ENCODE assay signal across 1 cellular context in the genomic region with DNA sequence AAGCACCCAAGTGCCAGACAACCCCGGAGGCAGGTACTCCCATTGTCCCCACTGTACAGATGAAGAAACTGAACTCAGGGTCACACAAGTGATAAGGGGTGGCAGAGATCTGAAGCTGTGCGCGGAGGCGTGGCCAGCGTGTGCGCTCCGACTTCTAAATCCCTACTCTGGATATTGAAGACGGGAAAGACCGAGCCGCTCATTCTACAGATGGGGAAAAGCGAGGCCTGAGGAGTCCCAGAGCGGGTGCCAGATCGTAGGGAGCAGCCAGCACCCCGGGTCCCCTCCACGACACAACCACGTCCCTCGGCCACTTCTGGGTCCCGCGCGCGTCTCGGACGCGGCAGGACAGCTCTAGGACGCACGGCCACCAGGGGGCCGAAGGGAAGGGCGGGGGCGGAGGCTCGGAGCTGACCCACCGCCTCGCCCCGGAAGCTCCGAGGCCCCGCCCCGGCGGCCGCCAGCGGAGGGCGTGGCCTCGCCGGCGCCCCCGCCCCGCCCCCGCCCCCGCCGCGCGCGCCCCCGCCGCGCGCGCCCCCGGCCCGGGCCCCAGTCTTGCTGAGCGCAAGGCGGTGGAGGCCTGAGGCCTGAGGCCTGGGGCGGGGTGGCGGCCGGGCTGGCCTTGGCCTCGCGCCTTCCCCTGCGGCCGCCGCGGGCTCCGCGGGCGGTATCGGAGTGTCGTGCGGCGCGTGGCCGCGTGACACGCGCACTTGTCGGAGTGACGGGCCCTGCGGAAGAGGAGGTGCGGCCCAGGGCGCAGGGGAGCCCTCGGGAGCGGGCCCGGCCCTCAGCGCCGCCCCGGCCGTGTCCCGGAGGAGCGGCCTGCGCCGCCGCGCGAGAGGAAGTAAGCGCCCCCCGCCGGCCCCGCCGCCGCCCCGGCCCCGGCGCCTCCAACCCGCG.
TF ChIP-seq lines count a peak whose summit lies in the region.

A gene with protein sequence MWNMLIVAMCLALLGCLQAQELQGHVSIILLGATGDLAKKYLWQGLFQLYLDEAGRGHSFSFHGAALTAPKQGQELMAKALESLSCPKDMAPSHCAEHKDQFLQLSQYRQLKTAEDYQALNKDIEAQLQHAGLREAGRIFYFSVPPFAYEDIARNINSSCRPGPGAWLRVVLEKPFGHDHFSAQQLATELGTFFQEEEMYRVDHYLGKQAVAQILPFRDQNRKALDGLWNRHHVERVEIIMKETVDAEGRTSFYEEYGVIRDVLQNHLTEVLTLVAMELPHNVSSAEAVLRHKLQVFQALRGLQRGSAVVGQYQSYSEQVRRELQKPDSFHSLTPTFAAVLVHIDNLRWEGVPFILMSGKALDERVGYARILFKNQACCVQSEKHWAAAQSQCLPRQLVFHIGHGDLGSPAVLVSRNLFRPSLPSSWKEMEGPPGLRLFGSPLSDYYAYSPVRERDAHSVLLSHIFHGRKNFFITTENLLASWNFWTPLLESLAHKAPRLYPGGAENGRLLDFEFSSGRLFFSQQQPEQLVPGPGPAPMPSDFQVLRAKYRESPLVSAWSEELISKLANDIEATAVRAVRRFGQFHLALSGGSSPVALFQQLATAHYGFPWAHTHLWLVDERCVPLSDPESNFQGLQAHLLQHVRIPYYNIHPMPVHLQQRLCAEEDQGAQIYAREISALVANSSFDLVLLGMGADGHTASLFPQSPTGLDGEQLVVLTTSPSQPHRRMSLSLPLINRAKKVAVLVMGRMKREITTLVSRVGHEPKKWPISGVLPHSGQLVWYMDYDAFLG (plus strand): TSS at position 552 of the 900 bp plus-strand sequence. CDS start 10,161 bp downstream, outside the sequence.

TF ChIP-seq in GM12878, 131 proteins besides CTCF, POLR2A, EP300 and RAD21 (continued from another document and continues in another):
- TF ChIP-seq, protein P1, sequence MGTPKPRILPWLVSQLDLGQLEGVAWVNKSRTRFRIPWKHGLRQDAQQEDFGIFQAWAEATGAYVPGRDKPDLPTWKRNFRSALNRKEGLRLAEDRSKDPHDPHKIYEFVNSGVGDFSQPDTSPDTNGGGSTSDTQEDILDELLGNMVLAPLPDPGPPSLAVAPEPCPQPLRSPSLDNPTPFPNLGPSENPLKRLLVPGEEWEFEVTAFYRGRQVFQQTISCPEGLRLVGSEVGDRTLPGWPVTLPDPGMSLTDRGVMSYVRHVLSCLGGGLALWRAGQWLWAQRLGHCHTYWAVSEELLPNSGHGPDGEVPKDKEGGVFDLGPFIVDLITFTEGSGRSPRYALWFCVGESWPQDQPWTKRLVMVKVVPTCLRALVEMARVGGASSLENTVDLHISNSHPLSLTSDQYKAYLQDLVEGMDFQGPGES (IDR thresholded peaks at IDR 0.05) = no peak
- TF ChIP-seq RAD51 (IDR thresholded peaks at IDR 0.05) (no peak), SRF (IDR thresholded peaks at IDR 0.05; ENCODE audit: low read depth in 2 of 2, low read length in 2 of 2) (no peak), CBX3 (IDR thresholded peaks at IDR 0.05; ENCODE audit: borderline replicate concordance, low read depth) (no peak), SREBF2 (IDR thresholded peaks at IDR 0.05; ENCODE audit: low read length) (no peak), HCFC1 (IDR thresholded peaks at IDR 0.05; ENCODE audit: low read length) (no peak), PAX5 (IDR thresholded peaks at IDR 0.05; ENCODE audit: borderline replicate concordance, low read depth, low read length) (no peak; the same call in 1 of the 2 replicates), MTA3 (IDR thresholded peaks at IDR 0.05; ENCODE audit: borderline replicate concordance, low read length) (no peak), MEF2B (IDR thresholded peaks at IDR 0.05; ENCODE audit: partially characterized antibody, poor library complexity, severe bottlenecking) (no peak), ZNF217 (IDR thresholded peaks at IDR 0.05) (peak; percentile 53), NR2C2 (IDR thresholded peaks at IDR 0.05; ENCODE audit: borderline replicate concordance, control insufficient read depth, insufficient read length, low read depth) (no peak), NFXL1 (IDR thresholded peaks at IDR 0.05; ENCODE audit: borderline replicate concordance) (no peak), ZBED1 (IDR thresholded peaks at IDR 0.05; ENCODE audit: borderline replicate concordance) (no peak), TBL1XR1 (IDR thresholded peaks at IDR 0.05; ENCODE audit: low read depth, low read length) (no peak), MTA2 (IDR thresholded peaks at IDR 0.05; ENCODE audit: low read depth) (peak; percentile 58; the same call in 1 of the 2 replicates), MYC (IDR thresholded peaks at IDR 0.05; ENCODE audit: insufficient read depth, insufficient read length, insufficient replicate concordance, low read length, severe bottlenecking) (no peak), SMC3 (IDR thresholded peaks at IDR 0.05; ENCODE audit: borderline replicate concordance, low read length) (peak; percentile 10; the same call in 1 of the 2 replicates), NR2C1 (IDR thresholded peaks at IDR 0.05) (no peak), SUPT20H (IDR thresholded peaks at IDR 0.05; ENCODE audit: borderline replicate concordance, control insufficient read depth, low read depth, low read length) (no peak), SIX5 (IDR thresholded peaks at IDR 0.05; ENCODE audit: low read depth, low read length, severe bottlenecking) (no peak)
- TF ChIP-seq, protein P2, sequence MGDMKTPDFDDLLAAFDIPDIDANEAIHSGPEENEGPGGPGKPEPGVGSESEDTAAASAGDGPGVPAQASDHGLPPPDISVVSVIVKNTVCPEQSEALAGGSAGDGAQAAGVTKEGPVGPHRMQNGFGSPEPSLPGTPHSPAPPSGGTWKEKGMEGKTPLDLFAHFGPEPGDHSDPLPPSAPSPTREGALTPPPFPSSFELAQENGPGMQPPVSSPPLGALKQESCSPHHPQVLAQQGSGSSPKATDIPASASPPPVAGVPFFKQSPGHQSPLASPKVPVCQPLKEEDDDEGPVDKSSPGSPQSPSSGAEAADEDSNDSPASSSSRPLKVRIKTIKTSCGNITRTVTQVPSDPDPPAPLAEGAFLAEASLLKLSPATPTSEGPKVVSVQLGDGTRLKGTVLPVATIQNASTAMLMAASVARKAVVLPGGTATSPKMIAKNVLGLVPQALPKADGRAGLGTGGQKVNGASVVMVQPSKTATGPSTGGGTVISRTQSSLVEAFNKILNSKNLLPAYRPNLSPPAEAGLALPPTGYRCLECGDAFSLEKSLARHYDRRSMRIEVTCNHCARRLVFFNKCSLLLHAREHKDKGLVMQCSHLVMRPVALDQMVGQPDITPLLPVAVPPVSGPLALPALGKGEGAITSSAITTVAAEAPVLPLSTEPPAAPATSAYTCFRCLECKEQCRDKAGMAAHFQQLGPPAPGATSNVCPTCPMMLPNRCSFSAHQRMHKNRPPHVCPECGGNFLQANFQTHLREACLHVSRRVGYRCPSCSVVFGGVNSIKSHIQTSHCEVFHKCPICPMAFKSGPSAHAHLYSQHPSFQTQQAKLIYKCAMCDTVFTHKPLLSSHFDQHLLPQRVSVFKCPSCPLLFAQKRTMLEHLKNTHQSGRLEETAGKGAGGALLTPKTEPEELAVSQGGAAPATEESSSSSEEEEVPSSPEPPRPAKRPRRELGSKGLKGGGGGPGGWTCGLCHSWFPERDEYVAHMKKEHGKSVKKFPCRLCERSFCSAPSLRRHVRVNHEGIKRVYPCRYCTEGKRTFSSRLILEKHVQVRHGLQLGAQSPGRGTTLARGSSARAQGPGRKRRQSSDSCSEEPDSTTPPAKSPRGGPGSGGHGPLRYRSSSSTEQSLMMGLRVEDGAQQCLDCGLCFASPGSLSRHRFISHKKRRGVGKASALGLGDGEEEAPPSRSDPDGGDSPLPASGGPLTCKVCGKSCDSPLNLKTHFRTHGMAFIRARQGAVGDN (IDR thresholded peaks at IDR 0.05) = peak; percentile 94
- TF ChIP-seq, protein P3, sequence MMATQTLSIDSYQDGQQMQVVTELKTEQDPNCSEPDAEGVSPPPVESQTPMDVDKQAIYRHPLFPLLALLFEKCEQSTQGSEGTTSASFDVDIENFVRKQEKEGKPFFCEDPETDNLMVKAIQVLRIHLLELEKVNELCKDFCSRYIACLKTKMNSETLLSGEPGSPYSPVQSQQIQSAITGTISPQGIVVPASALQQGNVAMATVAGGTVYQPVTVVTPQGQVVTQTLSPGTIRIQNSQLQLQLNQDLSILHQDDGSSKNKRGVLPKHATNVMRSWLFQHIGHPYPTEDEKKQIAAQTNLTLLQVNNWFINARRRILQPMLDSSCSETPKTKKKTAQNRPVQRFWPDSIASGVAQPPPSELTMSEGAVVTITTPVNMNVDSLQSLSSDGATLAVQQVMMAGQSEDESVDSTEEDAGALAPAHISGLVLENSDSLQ (IDR thresholded peaks at IDR 0.05) = no peak
- TF ChIP-seq, protein P4, sequence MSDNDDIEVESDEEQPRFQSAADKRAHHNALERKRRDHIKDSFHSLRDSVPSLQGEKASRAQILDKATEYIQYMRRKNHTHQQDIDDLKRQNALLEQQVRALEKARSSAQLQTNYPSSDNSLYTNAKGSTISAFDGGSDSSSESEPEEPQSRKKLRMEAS (IDR thresholded peaks at IDR 0.05; ENCODE audit: low read depth, low read length) = peak; percentile 38; the same call in 1 of the 2 replicates
- TF ChIP-seq, protein P5, sequence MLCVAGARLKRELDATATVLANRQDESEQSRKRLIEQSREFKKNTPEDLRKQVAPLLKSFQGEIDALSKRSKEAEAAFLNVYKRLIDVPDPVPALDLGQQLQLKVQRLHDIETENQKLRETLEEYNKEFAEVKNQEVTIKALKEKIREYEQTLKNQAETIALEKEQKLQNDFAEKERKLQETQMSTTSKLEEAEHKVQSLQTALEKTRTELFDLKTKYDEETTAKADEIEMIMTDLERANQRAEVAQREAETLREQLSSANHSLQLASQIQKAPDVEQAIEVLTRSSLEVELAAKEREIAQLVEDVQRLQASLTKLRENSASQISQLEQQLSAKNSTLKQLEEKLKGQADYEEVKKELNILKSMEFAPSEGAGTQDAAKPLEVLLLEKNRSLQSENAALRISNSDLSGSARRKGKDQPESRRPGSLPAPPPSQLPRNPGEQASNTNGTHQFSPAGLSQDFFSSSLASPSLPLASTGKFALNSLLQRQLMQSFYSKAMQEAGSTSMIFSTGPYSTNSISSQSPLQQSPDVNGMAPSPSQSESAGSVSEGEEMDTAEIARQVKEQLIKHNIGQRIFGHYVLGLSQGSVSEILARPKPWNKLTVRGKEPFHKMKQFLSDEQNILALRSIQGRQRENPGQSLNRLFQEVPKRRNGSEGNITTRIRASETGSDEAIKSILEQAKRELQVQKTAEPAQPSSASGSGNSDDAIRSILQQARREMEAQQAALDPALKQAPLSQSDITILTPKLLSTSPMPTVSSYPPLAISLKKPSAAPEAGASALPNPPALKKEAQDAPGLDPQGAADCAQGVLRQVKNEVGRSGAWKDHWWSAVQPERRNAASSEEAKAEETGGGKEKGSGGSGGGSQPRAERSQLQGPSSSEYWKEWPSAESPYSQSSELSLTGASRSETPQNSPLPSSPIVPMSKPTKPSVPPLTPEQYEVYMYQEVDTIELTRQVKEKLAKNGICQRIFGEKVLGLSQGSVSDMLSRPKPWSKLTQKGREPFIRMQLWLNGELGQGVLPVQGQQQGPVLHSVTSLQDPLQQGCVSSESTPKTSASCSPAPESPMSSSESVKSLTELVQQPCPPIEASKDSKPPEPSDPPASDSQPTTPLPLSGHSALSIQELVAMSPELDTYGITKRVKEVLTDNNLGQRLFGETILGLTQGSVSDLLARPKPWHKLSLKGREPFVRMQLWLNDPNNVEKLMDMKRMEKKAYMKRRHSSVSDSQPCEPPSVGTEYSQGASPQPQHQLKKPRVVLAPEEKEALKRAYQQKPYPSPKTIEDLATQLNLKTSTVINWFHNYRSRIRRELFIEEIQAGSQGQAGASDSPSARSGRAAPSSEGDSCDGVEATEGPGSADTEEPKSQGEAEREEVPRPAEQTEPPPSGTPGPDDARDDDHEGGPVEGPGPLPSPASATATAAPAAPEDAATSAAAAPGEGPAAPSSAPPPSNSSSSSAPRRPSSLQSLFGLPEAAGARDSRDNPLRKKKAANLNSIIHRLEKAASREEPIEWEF (IDR thresholded peaks at IDR 0.05; ENCODE audit: insufficient replicate concordance, low read depth, low read length) = no peak
- TF ChIP-seq, protein P6, sequence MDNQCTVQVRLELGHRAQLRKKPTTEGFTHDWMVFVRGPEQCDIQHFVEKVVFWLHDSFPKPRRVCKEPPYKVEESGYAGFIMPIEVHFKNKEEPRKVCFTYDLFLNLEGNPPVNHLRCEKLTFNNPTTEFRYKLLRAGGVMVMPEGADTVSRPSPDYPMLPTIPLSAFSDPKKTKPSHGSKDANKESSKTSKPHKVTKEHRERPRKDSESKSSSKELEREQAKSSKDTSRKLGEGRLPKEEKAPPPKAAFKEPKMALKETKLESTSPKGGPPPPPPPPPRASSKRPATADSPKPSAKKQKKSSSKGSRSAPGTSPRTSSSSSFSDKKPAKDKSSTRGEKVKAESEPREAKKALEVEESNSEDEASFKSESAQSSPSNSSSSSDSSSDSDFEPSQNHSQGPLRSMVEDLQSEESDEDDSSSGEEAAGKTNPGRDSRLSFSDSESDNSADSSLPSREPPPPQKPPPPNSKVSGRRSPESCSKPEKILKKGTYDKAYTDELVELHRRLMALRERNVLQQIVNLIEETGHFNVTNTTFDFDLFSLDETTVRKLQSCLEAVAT (IDR thresholded peaks at IDR 0.05) = peak; percentile 65; the same call in 1 of the 2 replicates
- TF ChIP-seq, protein P7, sequence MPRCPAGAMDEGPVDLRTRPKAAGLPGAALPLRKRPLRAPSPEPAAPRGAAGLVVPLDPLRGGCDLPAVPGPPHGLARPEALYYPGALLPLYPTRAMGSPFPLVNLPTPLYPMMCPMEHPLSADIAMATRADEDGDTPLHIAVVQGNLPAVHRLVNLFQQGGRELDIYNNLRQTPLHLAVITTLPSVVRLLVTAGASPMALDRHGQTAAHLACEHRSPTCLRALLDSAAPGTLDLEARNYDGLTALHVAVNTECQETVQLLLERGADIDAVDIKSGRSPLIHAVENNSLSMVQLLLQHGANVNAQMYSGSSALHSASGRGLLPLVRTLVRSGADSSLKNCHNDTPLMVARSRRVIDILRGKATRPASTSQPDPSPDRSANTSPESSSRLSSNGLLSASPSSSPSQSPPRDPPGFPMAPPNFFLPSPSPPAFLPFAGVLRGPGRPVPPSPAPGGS (IDR thresholded peaks at IDR 0.05; ENCODE audit: borderline replicate concordance, insufficient read depth, low read depth, low read length, poor library complexity, severe bottlenecking) = no peak
- TF ChIP-seq, protein P8, sequence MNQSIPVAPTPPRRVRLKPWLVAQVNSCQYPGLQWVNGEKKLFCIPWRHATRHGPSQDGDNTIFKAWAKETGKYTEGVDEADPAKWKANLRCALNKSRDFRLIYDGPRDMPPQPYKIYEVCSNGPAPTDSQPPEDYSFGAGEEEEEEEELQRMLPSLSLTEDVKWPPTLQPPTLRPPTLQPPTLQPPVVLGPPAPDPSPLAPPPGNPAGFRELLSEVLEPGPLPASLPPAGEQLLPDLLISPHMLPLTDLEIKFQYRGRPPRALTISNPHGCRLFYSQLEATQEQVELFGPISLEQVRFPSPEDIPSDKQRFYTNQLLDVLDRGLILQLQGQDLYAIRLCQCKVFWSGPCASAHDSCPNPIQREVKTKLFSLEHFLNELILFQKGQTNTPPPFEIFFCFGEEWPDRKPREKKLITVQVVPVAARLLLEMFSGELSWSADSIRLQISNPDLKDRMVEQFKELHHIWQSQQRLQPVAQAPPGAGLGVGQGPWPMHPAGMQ (IDR thresholded peaks at IDR 0.05; ENCODE audit: borderline replicate concordance) = no peak
- TF ChIP-seq, protein P9, sequence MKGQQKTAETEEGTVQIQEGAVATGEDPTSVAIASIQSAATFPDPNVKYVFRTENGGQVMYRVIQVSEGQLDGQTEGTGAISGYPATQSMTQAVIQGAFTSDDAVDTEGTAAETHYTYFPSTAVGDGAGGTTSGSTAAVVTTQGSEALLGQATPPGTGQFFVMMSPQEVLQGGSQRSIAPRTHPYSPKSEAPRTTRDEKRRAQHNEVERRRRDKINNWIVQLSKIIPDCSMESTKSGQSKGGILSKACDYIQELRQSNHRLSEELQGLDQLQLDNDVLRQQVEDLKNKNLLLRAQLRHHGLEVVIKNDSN (IDR thresholded peaks at IDR 0.05; ENCODE audit: borderline replicate concordance, extremely low read length, insufficient read depth, low read depth, low read length) = peak; percentile 12
